ENCODE assay signal across 1 cellular context in the genomic region with DNA sequence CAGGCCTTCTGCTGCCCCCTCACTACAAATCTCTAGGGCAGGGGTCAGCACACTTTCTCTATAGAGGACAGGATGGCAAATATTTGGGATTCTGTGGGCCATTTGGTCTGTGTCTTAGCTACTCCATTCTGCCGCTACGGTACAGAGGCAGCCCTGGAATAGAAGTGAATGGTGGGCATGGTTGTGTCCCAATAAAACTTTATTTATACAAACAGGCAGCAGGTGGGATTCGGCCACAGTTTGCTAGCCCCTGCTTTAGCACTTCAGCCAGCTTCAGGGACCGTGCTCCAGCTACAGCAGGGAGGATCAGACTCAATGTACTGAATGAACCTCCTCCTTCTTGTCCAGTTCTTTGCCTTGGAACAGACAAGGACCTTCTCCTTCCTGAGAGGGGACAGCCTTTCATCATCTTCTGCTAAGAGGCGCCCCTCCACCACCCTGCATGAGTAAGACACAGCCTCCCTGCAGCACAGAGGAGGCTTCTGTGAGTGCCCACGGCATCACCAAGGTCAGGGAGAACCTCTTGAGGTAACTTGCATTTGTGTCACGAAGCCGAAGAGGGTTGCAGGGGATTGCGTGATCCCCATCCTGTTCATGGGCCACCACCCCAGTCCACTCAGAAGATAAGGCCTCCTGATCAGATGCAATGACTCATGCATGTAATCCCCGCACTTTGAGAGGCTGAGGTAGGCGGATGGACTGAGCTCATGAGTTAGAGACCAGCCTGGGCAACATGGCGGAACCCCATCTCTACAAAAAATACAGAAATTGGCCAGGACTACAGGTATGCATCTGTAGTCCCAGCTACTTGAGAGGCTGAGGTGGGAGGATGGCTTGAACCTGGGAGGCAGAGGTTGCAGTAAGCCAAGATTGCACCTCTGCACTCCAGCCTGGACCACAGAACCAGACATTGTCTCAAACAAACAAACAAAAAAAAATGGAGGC.
TF ChIP-seq lines count a peak whose summit lies in the region.

No MANE protein-coding gene starts in this region.

TF ChIP-seq in K562, 482 proteins besides CTCF, POLR2A, EP300 and RAD21 (continued from another document and continues in another):
- TF ChIP-seq POLR2AphosphoS2 (IDR thresholded peaks at IDR 0.05; ENCODE audit: low read length): 0 out of 2 replicates have a peak, but pooled peaks have one; percentile 52
- TF ChIP-seq KDM1A (IDR thresholded peaks at IDR 0.05): no peak
- TF ChIP-seq CC2D1A (IDR thresholded peaks at IDR 0.05): no peak
- no peak for TF ChIP-seq ADNP (tag; IDR thresholded peaks at IDR 0.05)
- TF ChIP-seq GTF2A2 (tag; IDR thresholded peaks at IDR 0.05): peak; percentile 44; the same call in 1 of the 2 replicates
- TF ChIP-seq, protein P1, sequence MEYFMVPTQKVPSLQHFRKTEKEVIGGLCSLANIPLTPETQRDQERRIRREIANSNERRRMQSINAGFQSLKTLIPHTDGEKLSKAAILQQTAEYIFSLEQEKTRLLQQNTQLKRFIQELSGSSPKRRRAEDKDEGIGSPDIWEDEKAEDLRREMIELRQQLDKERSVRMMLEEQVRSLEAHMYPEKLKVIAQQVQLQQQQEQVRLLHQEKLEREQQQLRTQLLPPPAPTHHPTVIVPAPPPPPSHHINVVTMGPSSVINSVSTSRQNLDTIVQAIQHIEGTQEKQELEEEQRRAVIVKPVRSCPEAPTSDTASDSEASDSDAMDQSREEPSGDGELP (CRISPR knock-in tag; IDR thresholded peaks at IDR 0.05; ENCODE audit: borderline replicate concordance): peak; percentile 72; the same call in 1 of the 2 replicates
- TF ChIP-seq, protein P2, sequence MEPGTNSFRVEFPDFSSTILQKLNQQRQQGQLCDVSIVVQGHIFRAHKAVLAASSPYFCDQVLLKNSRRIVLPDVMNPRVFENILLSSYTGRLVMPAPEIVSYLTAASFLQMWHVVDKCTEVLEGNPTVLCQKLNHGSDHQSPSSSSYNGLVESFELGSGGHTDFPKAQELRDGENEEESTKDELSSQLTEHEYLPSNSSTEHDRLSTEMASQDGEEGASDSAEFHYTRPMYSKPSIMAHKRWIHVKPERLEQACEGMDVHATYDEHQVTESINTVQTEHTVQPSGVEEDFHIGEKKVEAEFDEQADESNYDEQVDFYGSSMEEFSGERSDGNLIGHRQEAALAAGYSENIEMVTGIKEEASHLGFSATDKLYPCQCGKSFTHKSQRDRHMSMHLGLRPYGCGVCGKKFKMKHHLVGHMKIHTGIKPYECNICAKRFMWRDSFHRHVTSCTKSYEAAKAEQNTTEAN (CRISPR knock-in tag; IDR thresholded peaks at IDR 0.05): no peak
- peak; percentile 94 for TF ChIP-seq ESRRA (IDR thresholded peaks at IDR 0.05; ENCODE audit: borderline replicate concordance, low read depth)
- TF ChIP-seq, protein P3, sequence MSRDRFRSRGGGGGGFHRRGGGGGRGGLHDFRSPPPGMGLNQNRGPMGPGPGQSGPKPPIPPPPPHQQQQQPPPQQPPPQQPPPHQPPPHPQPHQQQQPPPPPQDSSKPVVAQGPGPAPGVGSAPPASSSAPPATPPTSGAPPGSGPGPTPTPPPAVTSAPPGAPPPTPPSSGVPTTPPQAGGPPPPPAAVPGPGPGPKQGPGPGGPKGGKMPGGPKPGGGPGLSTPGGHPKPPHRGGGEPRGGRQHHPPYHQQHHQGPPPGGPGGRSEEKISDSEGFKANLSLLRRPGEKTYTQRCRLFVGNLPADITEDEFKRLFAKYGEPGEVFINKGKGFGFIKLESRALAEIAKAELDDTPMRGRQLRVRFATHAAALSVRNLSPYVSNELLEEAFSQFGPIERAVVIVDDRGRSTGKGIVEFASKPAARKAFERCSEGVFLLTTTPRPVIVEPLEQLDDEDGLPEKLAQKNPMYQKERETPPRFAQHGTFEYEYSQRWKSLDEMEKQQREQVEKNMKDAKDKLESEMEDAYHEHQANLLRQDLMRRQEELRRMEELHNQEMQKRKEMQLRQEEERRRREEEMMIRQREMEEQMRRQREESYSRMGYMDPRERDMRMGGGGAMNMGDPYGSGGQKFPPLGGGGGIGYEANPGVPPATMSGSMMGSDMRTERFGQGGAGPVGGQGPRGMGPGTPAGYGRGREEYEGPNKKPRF (IDR thresholded peaks at IDR 0.05; ENCODE audit: low read depth, low read length): no peak
- no peak for TF ChIP-seq EHMT2 (IDR thresholded peaks at IDR 0.05)
- TF ChIP-seq ZNF644 (tag; IDR thresholded peaks at IDR 0.05; ENCODE audit: low read depth): peak; percentile 94
- TF ChIP-seq DMBX1 (CRISPR knock-in tag; IDR thresholded peaks at IDR 0.05; ENCODE audit: borderline replicate concordance): peak; percentile 95
- TF ChIP-seq SIN3B (IDR thresholded peaks at IDR 0.05; ENCODE audit: low read depth): no peak
- TF ChIP-seq, protein P4, sequence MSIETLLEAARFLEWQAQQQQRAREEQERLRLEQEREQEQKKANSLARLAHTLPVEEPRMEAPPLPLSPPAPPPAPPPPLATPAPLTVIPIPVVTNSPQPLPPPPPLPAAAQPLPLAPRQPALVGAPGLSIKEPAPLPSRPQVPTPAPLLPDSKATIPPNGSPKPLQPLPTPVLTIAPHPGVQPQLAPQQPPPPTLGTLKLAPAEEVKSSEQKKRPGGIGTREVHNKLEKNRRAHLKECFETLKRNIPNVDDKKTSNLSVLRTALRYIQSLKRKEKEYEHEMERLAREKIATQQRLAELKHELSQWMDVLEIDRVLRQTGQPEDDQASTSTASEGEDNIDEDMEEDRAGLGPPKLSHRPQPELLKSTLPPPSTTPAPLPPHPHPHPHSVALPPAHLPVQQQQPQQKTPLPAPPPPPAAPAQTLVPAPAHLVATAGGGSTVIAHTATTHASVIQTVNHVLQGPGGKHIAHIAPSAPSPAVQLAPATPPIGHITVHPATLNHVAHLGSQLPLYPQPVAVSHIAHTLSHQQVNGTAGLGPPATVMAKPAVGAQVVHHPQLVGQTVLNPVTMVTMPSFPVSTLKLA (conservative IDR thresholded peaks at IDR 0.05): peak in 1 of 2 experiments; percentile 30; a peak in 1 of 4 replicates
- TF ChIP-seq TEAD1 (CRISPR knock-in tag; IDR thresholded peaks at IDR 0.05): 0 out of 4 replicates have a peak, but pooled peaks of 1 of the 2 experiments have one; percentile 6
- TF ChIP-seq, protein P5, sequence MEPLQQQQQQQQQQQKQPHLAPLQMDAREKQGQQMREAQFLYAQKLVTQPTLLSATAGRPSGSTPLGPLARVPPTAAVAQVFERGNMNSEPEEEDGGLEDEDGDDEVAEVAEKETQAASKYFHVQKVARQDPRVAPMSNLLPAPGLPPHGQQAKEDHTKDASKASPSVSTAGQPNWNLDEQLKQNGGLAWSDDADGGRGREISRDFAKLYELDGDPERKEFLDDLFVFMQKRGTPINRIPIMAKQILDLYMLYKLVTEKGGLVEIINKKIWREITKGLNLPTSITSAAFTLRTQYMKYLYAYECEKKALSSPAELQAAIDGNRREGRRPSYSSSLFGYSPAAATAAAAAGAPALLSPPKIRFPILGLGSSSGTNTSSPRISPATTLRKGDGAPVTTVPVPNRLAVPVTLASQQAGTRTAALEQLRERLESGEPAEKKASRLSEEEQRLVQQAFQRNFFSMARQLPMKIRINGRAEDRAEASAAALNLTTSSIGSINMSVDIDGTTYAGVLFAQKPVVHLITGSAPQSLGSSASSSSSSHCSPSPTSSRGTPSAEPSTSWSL (CRISPR knock-in tag; IDR thresholded peaks at IDR 0.05; ENCODE audit: borderline replicate concordance): peak; percentile 37; the same call in 1 of the 2 replicates
- TF ChIP-seq ZNF77 (CRISPR knock-in tag; IDR thresholded peaks at IDR 0.05): no peak
- TF ChIP-seq CBFA2T2 (conservative IDR thresholded peaks at IDR 0.05): no peak
- no peak for TF ChIP-seq HDAC6 (IDR thresholded peaks at IDR 0.05; ENCODE audit: low read depth, low read length)
- peak; percentile 17; the same call in 1 of the 2 replicates for TF ChIP-seq MBD2 (IDR thresholded peaks at IDR 0.05; ENCODE audit: borderline replicate concordance, low read depth)
- TF ChIP-seq SMARCE1 (IDR thresholded peaks at IDR 0.05): peak; percentile 79
- 0 out of 2 replicates have a peak, but pooled peaks have one; percentile 3 for TF ChIP-seq PYGO2 (tag; IDR thresholded peaks at IDR 0.05)
- no peak for TF ChIP-seq ZNF695 (CRISPR knock-in tag; IDR thresholded peaks at IDR 0.05)
- peak; percentile 80 for TF ChIP-seq LCOR (CRISPR knock-in tag; IDR thresholded peaks at IDR 0.05)
- TF ChIP-seq SIN3A (IDR thresholded peaks at IDR 0.05; ENCODE audit: borderline replicate concordance in 2 of 2, control insufficient read depth in 1 of 2, low read depth in 2 of 2, low read length in 2 of 2): no peak
- peak in 1 of 2 experiments; percentile 72; a peak in 1 of 4 replicates for TF ChIP-seq SRF (CRISPR knock-in tag; IDR thresholded peaks at IDR 0.05)
- TF ChIP-seq ZNF699 (CRISPR knock-in tag; IDR thresholded peaks at IDR 0.05; ENCODE audit: insufficient replicate concordance): no peak
- TF ChIP-seq ZFPM2 (CRISPR knock-in tag; IDR thresholded peaks at IDR 0.05): no peak
- no peak for TF ChIP-seq ZNF764 (CRISPR knock-in tag; IDR thresholded peaks at IDR 0.05; ENCODE audit: low read depth)
- TF ChIP-seq TAL1 (IDR thresholded peaks at IDR 0.05): no peak
- no peak for TF ChIP-seq POLR3G (IDR thresholded peaks at IDR 0.05; ENCODE audit: extremely low read depth, insufficient read length, insufficient replicate concordance)
- TF ChIP-seq ZNF354B (CRISPR knock-in tag; IDR thresholded peaks at IDR 0.05): no peak
- TF ChIP-seq NFXL1 (CRISPR knock-in tag; IDR thresholded peaks at IDR 0.05): peak; percentile 69; the same call in 1 of the 2 replicates
- TF ChIP-seq ZNF134 (CRISPR knock-in tag; conservative IDR thresholded peaks at IDR 0.05): peak; percentile 90
- TF ChIP-seq L3MBTL2 (IDR thresholded peaks at IDR 0.05): peak; percentile 76; the same call in 1 of the 2 replicates
- no peak for TF ChIP-seq LARP7 (IDR thresholded peaks at IDR 0.05)
- TF ChIP-seq RNF2 (IDR thresholded peaks at IDR 0.05): peak; percentile 77; the same call in 1 of the 2 replicates
- TF ChIP-seq ZNF766 (CRISPR knock-in tag; conservative IDR thresholded peaks at IDR 0.05): peak; percentile 90
- TF ChIP-seq SMAD4 (CRISPR knock-in tag; conservative IDR thresholded peaks at IDR 0.05): peak; percentile 94
- TF ChIP-seq, protein P6, sequence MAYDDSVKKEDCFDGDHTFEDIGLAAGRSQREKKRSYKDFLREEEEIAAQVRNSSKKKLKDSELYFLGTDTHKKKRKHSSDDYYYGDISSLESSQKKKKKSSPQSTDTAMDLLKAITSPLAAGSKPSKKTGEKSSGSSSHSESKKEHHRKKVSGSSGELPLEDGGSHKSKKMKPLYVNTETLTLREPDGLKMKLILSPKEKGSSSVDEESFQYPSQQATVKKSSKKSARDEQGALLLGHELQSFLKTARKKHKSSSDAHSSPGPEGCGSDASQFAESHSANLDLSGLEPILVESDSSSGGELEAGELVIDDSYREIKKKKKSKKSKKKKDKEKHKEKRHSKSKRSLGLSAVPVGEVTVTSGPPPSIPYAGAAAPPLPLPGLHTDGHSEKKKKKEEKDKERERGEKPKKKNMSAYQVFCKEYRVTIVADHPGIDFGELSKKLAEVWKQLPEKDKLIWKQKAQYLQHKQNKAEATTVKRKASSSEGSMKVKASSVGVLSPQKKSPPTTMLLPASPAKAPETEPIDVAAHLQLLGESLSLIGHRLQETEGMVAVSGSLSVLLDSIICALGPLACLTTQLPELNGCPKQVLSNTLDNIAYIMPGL (CRISPR knock-in tag; IDR thresholded peaks at IDR 0.05): no peak
- TF ChIP-seq, protein P7, sequence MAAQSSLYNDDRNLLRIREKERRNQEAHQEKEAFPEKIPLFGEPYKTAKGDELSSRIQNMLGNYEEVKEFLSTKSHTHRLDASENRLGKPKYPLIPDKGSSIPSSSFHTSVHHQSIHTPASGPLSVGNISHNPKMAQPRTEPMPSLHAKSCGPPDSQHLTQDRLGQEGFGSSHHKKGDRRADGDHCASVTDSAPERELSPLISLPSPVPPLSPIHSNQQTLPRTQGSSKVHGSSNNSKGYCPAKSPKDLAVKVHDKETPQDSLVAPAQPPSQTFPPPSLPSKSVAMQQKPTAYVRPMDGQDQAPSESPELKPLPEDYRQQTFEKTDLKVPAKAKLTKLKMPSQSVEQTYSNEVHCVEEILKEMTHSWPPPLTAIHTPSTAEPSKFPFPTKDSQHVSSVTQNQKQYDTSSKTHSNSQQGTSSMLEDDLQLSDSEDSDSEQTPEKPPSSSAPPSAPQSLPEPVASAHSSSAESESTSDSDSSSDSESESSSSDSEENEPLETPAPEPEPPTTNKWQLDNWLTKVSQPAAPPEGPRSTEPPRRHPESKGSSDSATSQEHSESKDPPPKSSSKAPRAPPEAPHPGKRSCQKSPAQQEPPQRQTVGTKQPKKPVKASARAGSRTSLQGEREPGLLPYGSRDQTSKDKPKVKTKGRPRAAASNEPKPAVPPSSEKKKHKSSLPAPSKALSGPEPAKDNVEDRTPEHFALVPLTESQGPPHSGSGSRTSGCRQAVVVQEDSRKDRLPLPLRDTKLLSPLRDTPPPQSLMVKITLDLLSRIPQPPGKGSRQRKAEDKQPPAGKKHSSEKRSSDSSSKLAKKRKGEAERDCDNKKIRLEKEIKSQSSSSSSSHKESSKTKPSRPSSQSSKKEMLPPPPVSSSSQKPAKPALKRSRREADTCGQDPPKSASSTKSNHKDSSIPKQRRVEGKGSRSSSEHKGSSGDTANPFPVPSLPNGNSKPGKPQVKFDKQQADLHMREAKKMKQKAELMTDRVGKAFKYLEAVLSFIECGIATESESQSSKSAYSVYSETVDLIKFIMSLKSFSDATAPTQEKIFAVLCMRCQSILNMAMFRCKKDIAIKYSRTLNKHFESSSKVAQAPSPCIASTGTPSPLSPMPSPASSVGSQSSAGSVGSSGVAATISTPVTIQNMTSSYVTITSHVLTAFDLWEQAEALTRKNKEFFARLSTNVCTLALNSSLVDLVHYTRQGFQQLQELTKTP (IDR thresholded peaks at IDR 0.05; ENCODE audit: low read depth in 1 of 2, partially characterized antibody in 2 of 2): peak in 1 of 2 experiments; percentile 76
- TF ChIP-seq FOXA3 (CRISPR knock-in tag; conservative IDR thresholded peaks at IDR 0.05 in 1 of 2, IDR thresholded peaks at IDR 0.05 in 1 of 2): no peak
- peak; percentile 64; the same call in 1 of the 2 replicates for TF ChIP-seq ZNF311 (CRISPR knock-in tag; IDR thresholded peaks at IDR 0.05)
- TF ChIP-seq, protein P8, sequence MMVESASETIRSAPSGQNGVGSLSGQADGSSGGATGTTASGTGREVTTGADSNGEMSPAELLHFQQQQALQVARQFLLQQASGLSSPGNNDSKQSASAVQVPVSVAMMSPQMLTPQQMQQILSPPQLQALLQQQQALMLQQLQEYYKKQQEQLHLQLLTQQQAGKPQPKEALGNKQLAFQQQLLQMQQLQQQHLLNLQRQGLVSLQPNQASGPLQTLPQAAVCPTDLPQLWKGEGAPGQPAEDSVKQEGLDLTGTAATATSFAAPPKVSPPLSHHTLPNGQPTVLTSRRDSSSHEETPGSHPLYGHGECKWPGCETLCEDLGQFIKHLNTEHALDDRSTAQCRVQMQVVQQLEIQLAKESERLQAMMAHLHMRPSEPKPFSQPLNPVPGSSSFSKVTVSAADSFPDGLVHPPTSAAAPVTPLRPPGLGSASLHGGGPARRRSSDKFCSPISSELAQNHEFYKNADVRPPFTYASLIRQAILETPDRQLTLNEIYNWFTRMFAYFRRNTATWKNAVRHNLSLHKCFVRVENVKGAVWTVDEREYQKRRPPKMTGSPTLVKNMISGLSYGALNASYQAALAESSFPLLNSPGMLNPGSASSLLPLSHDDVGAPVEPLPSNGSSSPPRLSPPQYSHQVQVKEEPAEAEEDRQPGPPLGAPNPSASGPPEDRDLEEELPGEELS (CRISPR knock-in tag; IDR thresholded peaks at IDR 0.05; ENCODE audit: borderline replicate concordance): no peak
- TF ChIP-seq ARID1B (IDR thresholded peaks at IDR 0.05): peak; percentile 88
